ENCODE assay signal across 1 cellular context in genomic region chr7:74061840-74062539, GRCh38.
TF ChIP-seq lines count a peak whose summit lies in the region.

No MANE protein-coding gene starts in this region.

TF ChIP-seq in A549, 52 proteins besides CTCF, POLR2A, EP300 and RAD21 (continued from another document):
- TF ChIP-seq REST (IDR thresholded peaks at IDR 0.05) (no peak), CEBPB (IDR thresholded peaks at IDR 0.05) (no peak), NFE2L2 (conservative IDR thresholded peaks at IDR 0.05; ENCODE audit: low read length) (no peak), BCL3 (IDR thresholded peaks at IDR 0.05) (no peak), GATA3 (IDR thresholded peaks at IDR 0.05; ENCODE audit: borderline replicate concordance) (no peak), FOSL2 (IDR thresholded peaks at IDR 0.05) (no peak), FOSL2 (CRISPR knock-in tag; IDR thresholded peaks at IDR 0.05) (peak; percentile 60), ESRRA (IDR thresholded peaks at IDR 0.05; ENCODE audit: borderline replicate concordance, low read length) (peak; percentile 38; the same call in 1 of the 2 replicates), SREBF2 (IDR thresholded peaks at IDR 0.05) (no peak), RCOR1 (IDR thresholded peaks at IDR 0.05; ENCODE audit: low read depth, low read length) (peak; percentile 97), HEYL (CRISPR knock-in tag; IDR thresholded peaks at IDR 0.05) (no peak), POLR2AphosphoS2 (conservative IDR thresholded peaks at IDR 0.05; ENCODE audit: low read length) (no peak), HDAC2 (IDR thresholded peaks at IDR 0.05) (peak; percentile 81; the same call in 1 of the 2 replicates), CHD2 (IDR thresholded peaks at IDR 0.05; ENCODE audit: low read length, partially characterized antibody) (no peak), TP53 (CRISPR knock-in tag; IDR thresholded peaks at IDR 0.05) (no peak), JUN (IDR thresholded peaks at IDR 0.05) (peak in 1 of 2 experiments; percentile 34; a peak in 1 of 5 replicates), KDM1A (IDR thresholded peaks at IDR 0.05; ENCODE audit: low read depth) (peak; percentile 97), NPAS2 (CRISPR knock-in tag; IDR thresholded peaks at IDR 0.05; ENCODE audit: borderline replicate concordance) (no peak), HES2 (IDR thresholded peaks at IDR 0.05) (no peak), CBX8 (IDR thresholded peaks at IDR 0.05) (no peak), SMC3 (IDR thresholded peaks at IDR 0.05) (no peak), MYC (IDR thresholded peaks at IDR 0.05; ENCODE audit: borderline replicate concordance, low read length) (0 out of 2 replicates have a peak, but pooled peaks have one; percentile 33), MAZ (IDR thresholded peaks at IDR 0.05; ENCODE audit: borderline replicate concordance, low read depth, low read length) (no peak), ZFP36 (IDR thresholded peaks at IDR 0.05; ENCODE audit: borderline replicate concordance, partially characterized antibody) (no peak), KDM5A (IDR thresholded peaks at IDR 0.05) (no peak), RARB (CRISPR knock-in tag; IDR thresholded peaks at IDR 0.05) (no peak), MAFK (IDR thresholded peaks at IDR 0.05; ENCODE audit: partially characterized antibody) (no peak), HOXB5 (CRISPR knock-in tag; IDR thresholded peaks at IDR 0.05) (no peak), MAX (IDR thresholded peaks at IDR 0.05) (peak; percentile 47; the same call in 1 of the 2 replicates)
